8 cellular contexts compared by ENCODE assay signal in the genomic region with DNA sequence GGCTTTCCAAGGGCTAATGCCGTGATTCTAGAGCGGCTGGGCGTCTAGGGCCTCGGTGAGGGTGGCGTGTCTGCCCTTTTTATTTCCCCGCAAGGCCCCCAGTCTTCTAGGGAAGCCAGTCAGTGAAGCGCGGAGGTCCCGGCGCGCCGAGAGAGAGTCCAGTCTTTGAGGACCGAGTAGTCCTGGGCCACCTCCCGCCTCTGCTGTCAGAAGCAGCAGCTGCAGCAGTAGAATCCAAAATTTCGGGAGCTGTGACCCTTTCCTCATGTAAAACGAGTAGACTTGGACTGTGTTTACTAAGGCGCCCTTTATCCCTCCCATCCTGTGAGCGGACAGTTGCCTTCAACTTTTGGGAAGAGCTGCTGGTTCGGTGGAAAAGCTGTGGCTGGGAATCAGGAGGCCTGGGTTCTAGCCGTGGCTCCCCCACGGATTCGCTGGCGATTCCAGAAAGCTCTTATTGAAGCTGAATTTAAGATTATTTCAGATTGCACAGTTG. TPM values are rescaled to one million over a fixed set of nuclear protein-coding genes. Genes with fewer than 3 reads are reported as not detected.
DNase-seq lines count a peak whose midpoint lies in the region; ATAC-seq and TF ChIP-seq lines count a peak whose summit lies in the region.
"Not testable (repeated sequence)": the region's sequence is repeated elsewhere in the genome, so short reads cannot be mapped to it uniquely, and the experiment has no call there.

No MANE protein-coding gene starts in this region.

- intact Hi-C loops in Calu3 (cut with micrococcal nuclease; ENCODE audit: unreplicated experiment): not testable (repeated sequence)

- ATAC-seq in GM21528 (IDR thresholded peaks at IDR 0.05; ENCODE audit: low FRiP score, unreplicated experiment): peak; percentile 32
- ATAC-seq in HG03175 (IDR thresholded peaks at IDR 0.05; ENCODE audit: unreplicated experiment): peak; percentile 15

- peak overlapping the region; percentile 78 for H3K27ac Mint-ChIP-seq in Calu3 (ENCODE audit: unreplicated experiment)

- not testable (repeated sequence) for H3K36me3 ChIP-seq in Peyer's patch; muscle layer of duodenum (ENCODE audit: control insufficient read depth in 1 of 2, insufficient read depth in 2 of 2, low read length in 2 of 2)

- H3K4me1 Mint-ChIP-seq in Calu3 (ENCODE audit: low read depth, unreplicated experiment): not testable (repeated sequence)

- BruUV-seq in Calu3 (replicated peaks; lab: Mats Ljungman, UMichigan): not testable (repeated sequence)

- H3K9me3 Mint-ChIP-seq in Calu3 (ENCODE audit: low read depth, unreplicated experiment): not testable (repeated sequence)

- not testable (repeated sequence) for H3K27me3 Mint-ChIP-seq in Calu3 (ENCODE audit: unreplicated experiment)

- WGBS in adipose tissue, 3 donors: 0 to 1% (median 1%) methylated on average over 23 of the region's 23 CpGs

- H3K4me3 ChIP-seq in Peyer's patch (peak overlapping the region; percentile 79 to 98 (median 86)), fibroblast of villous mesenchyme (ENCODE audit: low read depth, low read length) (peak overlapping the region; percentile 69), muscle layer of duodenum (ENCODE audit: low read depth in 1 of 2, low read length in 2 of 2) (peak overlapping the region; percentile 66 to 72)

- H3K27ac ChIP-seq in Peyer's patch (peak overlapping the region; percentile 88 to 98 (median 94)), adipose tissue (ENCODE audit: low read depth, low read length) (peak overlapping the region; percentile 89), muscle layer of duodenum (ENCODE audit: low read length) (peak overlapping the region; percentile 86), substantia nigra (ENCODE audit: low read depth, low read length, poor library complexity, severe bottlenecking) (peak overlapping the region; percentile 75)

- not testable (repeated sequence) for TF ChIP-seq POLR2A in Peyer's patch (IDR thresholded peaks at IDR 0.05)

- not testable (repeated sequence) for DNase-seq in Calu3; fibroblast of villous mesenchyme (ENCODE audit: low read depth)
- peak in 2 of 3 donors; percentile 41 to 68 for DNase-seq in Peyer's patch
- peak in 11 of 49 donors; percentile 9 to 70 (median 34) for DNase-seq in substantia nigra (lab: John Stamatoyannopoulos, UW)

- H3K36me3 Mint-ChIP-seq in Calu3 (ENCODE audit: insufficient read depth, unreplicated experiment): not testable (repeated sequence)

- peaks cover 0 to 17% (median 4%) of the 10 kb centered on the region in 4 donors for H3K4me1 ChIP-seq in Peyer's patch
- not testable (repeated sequence) for H3K4me1 ChIP-seq in muscle layer of duodenum (ENCODE audit: control insufficient read depth in 1 of 2, insufficient read depth in 2 of 2, low read length in 2 of 2)

- TF ChIP-seq CTCF in Calu3 (IDR thresholded peaks at IDR 0.05; ENCODE audit: unreplicated experiment); Peyer's patch (IDR thresholded peaks at IDR 0.05); fibroblast of villous mesenchyme (IDR thresholded peaks at IDR 0.05; ENCODE audit: insufficient read depth, low read depth, low read length): not testable (repeated sequence)

- H3K9me3 ChIP-seq in Peyer's patch; muscle layer of duodenum (ENCODE audit: control insufficient read depth in 1 of 2, low read length in 2 of 2): not testable (repeated sequence)

- CTCF ChIA-PET in Calu3 (lab: Charles Lee): not testable (repeated sequence)

- peak overlapping the region; percentile 75 for H3K4me3 Mint-ChIP-seq in Calu3 (ENCODE audit: low read depth, unreplicated experiment)

- H3K27me3 ChIP-seq in Peyer's patch; muscle layer of duodenum (ENCODE audit: low read depth, low read length): not testable (repeated sequence)

RNA-seq across cellular contexts. Expression of gene ZCCHC7, which starts 0.5 kb away (rescaled TPM):
- total RNA-seq in Calu3 (2022): 6.5 and 6.7 TPM in 2 replicates
- 10 to 100 TPM; 12.4 to 56.9 (median 17.7) TPM for total RNA-seq in Peyer's patch
- polyA plus RNA-seq in adipose tissue: 10 to 100 TPM in 1 of 3 donors, 1 to 10 TPM in 2; 5.2 to 13.2 (median 8.0) TPM
- 16.1 and 25.0 TPM in 2 replicates for total RNA-seq in fibroblast of villous mesenchyme
